ENCODE assay signal across 21 cellular contexts in the genomic region with DNA sequence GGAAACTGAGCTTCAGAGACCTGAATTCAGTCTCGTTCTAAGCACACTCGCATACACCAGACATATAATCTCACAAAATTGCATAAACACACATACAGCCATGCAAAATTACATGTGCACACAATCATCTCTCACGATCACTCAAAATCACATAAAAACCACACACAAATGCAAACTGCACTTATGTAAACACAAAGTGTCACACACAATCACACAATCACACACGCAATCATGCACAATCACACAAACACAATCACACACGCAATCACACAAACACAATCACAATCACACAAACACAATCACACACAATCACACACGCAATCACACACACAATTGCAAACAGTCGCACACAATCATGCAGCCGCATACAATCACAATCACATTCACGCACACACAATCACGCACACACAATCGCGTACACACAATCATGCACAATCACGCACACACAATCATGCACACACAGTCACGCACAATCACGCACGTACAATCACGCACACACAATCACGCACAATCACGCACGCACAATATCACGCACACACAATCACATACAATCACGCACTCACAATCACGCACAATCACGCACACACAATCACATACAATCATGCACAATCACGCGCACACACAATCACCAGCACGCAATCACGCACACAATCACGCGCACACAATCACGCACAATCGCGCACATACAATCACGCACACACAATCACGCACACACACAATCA. TPM values are rescaled to one million over a fixed set of nuclear protein-coding genes. Genes with fewer than 3 reads are reported as not detected.
DNase-seq lines count a peak whose midpoint lies in the region; FAIRE-seq and TF ChIP-seq lines count a peak whose summit lies in the region.
"Had no signal": no experiment of that assay in that cellular context is flagged by ENCODE, and none has a peak within 500 bp of the region (broad histone marks: within the 10 kb centered on the region; RNA-seq: fewer than 3 reads in every experiment).

No MANE protein-coding gene starts in this region.

- H4K91ac ChIP-seq in H9 (ENCODE audit: insufficient read length, low read depth, low read length) (no peak overlapping the region), mesenchymal stem cell (ENCODE audit: low read length) (peak overlapping the region; percentile 54)

- intact Hi-C loops in stomach (cut with DNase I; ENCODE audit: low total_unique reads) = no loop called here

- no peaks in the 10 kb centered on the region for H3K4me1 ChIP-seq in H9 (ENCODE audit: insufficient read depth, low read length)
- H3K4me1 ChIP-seq in astrocyte (ENCODE audit: insufficient read depth, low read length) = no peaks in the 10 kb centered on the region
- peaks cover 1% of the 10 kb centered on the region for H3K4me1 ChIP-seq in mesenchymal stem cell (ENCODE audit: control insufficient read depth, insufficient read depth, low read depth, low read length)
- peaks cover 0 to 10% (median 3%) of the 10 kb centered on the region in 4 donors for H3K4me1 ChIP-seq in stomach
- H3K4me1 ChIP-seq: A549, Caco-2 had no signal

- H3K4me3 Mint-ChIP-seq in H9 = peak overlapping the region in 1 of 2 experiments; percentile 4; a peak in 1 of 5 replicates
- no peak overlapping the region for H3K4me3 Mint-ChIP-seq in astrocyte (ENCODE audit: unreplicated experiment)
- no peak overlapping the region for H3K4me3 Mint-ChIP-seq in progenitor cell of endocrine pancreas (ENCODE audit: low read depth)
- H3K4me3 Mint-ChIP-seq: CD4-positive, alpha-beta T cell had no signal

- H2BK12ac ChIP-seq in H9 (ENCODE audit: insufficient read length, low read depth, low read length) (no peak overlapping the region), mesenchymal stem cell (ENCODE audit: low read length in 2 of 2) (peak overlapping the region in 1 of 2 experiments; percentile 7)

- H3K14ac ChIP-seq in H9 (ENCODE audit: insufficient read depth, low read length) (no peak overlapping the region), mesenchymal stem cell (ENCODE audit: low read length in 2 of 2) (no peak overlapping the region)

- FAIRE-seq in astrocyte (lab: Jason Lieb, UNC) = no peak
- FAIRE-seq: A549, G401.6 had no signal

- no peak for TF ChIP-seq POLR2A in stomach (IDR thresholded peaks at IDR 0.05)

- H3K56ac ChIP-seq in H9 (ENCODE audit: insufficient read length, low read depth, low read length) = no peak overlapping the region

- H2BK120ac ChIP-seq in H9 (ENCODE audit: low read depth, low read length, poor library complexity, severe bottlenecking) = no peak overlapping the region
- no peak overlapping the region for H2BK120ac ChIP-seq in mesenchymal stem cell (ENCODE audit: low read depth, low read length)

- H3K79me1 ChIP-seq in H9 (ENCODE audit: insufficient read depth, low read depth, low read length, poor library complexity, severe bottlenecking) = no peaks in the 10 kb centered on the region
- H3K79me1 ChIP-seq in mesenchymal stem cell (replicated peaks; ENCODE audit: low read length, poor library complexity, severe bottlenecking) = no peaks in the 10 kb centered on the region

- no peak overlapping the region; a peak in 2 of 7 replicates for H3K27ac Mint-ChIP-seq in H9
- H3K27ac Mint-ChIP-seq in astrocyte (ENCODE audit: unreplicated experiment) = peak overlapping the region; percentile 50
- peak overlapping the region; percentile 9 for H3K27ac Mint-ChIP-seq in progenitor cell of endocrine pancreas
- H3K27ac Mint-ChIP-seq: CD4-positive, alpha-beta T cell had no signal

- TF ChIP-seq EP300 in stomach (IDR thresholded peaks at IDR 0.05) = no peak

- H2AK5ac ChIP-seq in H9 (ENCODE audit: insufficient read length, low read length) (no peak overlapping the region), mesenchymal stem cell (ENCODE audit: low read length, severe bottlenecking) (no peak overlapping the region)

- no peak overlapping the region for H3K27ac ChIP-seq in H9 (ENCODE audit: insufficient read length, low read depth, low read length)
- H3K27ac ChIP-seq in astrocyte (ENCODE audit: low read depth, low read length) = no peak overlapping the region
- no peak overlapping the region for H3K27ac ChIP-seq in mesenchymal stem cell (ENCODE audit: low read length, poor library complexity, severe bottlenecking)
- no peak overlapping the region for H3K27ac ChIP-seq in stomach
- H3K27ac ChIP-seq: A549, KMS-11 had no signal

- no peaks in the 10 kb centered on the region for H3K36me3 ChIP-seq in astrocyte (ENCODE audit: insufficient read depth, low read length)
- no peaks in the 10 kb centered on the region for H3K36me3 ChIP-seq in mesenchymal stem cell (ENCODE audit: control insufficient read depth in 1 of 2, insufficient read depth in 2 of 2, low read depth in 1 of 2, low read length in 2 of 2)
- no peaks in the 10 kb centered on the region for H3K36me3 ChIP-seq in stomach

- peaks cover 5% of the 10 kb centered on the region for H3K27me3 Mint-ChIP-seq in H9 (ENCODE audit: low read depth)
- peaks cover 34% of the 10 kb centered on the region for H3K27me3 Mint-ChIP-seq in astrocyte (ENCODE audit: low read depth, unreplicated experiment)
- H3K27me3 Mint-ChIP-seq in progenitor cell of endocrine pancreas = peaks cover 11% of the 10 kb centered on the region

- H3K23ac ChIP-seq in H9 (ENCODE audit: insufficient read length, low read depth, low read length) (no peak overlapping the region), mesenchymal stem cell (ENCODE audit: low read length in 2 of 2) (no peak overlapping the region)

- peaks cover 4 to 8% of the 10 kb centered on the region in 2 experiments; a peak in 3 of 5 replicates for H3K9me3 Mint-ChIP-seq in H9
- H3K9me3 Mint-ChIP-seq in astrocyte (ENCODE audit: unreplicated experiment) = peaks cover 3% of the 10 kb centered on the region
- H3K9me3 Mint-ChIP-seq in progenitor cell of endocrine pancreas (ENCODE audit: low read depth) = peaks cover 4% of the 10 kb centered on the region
- H3K9me3 Mint-ChIP-seq: CD4-positive, alpha-beta T cell had no signal

- H4K8ac ChIP-seq in H9 (replicated peaks; ENCODE audit: insufficient read length, low read depth, low read length) (peak overlapping the region; percentile 10), mesenchymal stem cell (ENCODE audit: low read length) (no peak overlapping the region)

- DNase-seq in H9 (no peak), astrocyte (ENCODE audit: low read depth) (no peak), mesenchymal stem cell (no peak), progenitor cell of endocrine pancreas (ENCODE audit: low spot score, unreplicated experiment) (no peak), NCI-H226 (no peak), NCI-H82 treated with DMSO at 0.1 percent for 48 hours (lab: John Stamatoyannopoulos, UW; ENCODE audit: unreplicated experiment) (no peak), stomach (no peak)
- DNase-seq: Caco-2; CD4-positive, alpha-beta T cell; GOT3; MV-4-11; NCI-H1417; NCI-H187; NCI-H2107; NCI-H510A treated with DMSO at 0.1 percent for 48 hours; NCI-H774; OCI-M1; Right ventricle myocardium superior had no signal

- H2AFZ ChIP-seq in H9 (ENCODE audit: low read length) (no peak overlapping the region), astrocyte (ENCODE audit: low read depth, low read length) (no peak overlapping the region), mesenchymal stem cell (ENCODE audit: low read depth, low read length) (no peak overlapping the region)

- H3K9ac ChIP-seq in H9 (ENCODE audit: extremely low read depth, insufficient read length, low read length) (no peak overlapping the region), astrocyte (ENCODE audit: low read length) (no peak overlapping the region), mesenchymal stem cell (ENCODE audit: low read length) (no peak overlapping the region)
- H3K9ac ChIP-seq: KMS-11 had no signal

- H3K36me3 Mint-ChIP-seq in H9 (ENCODE audit: insufficient read depth in 1 of 3, low read depth in 3 of 3) (peaks cover 0 to 6% (median 2%) of the 10 kb centered on the region in 3 experiments; a peak in 2 of 7 replicates), astrocyte (ENCODE audit: low read depth, unreplicated experiment) (no peaks in the 10 kb centered on the region), progenitor cell of endocrine pancreas (ENCODE audit: insufficient read depth) (no peaks in the 10 kb centered on the region)

- 98% methylated on average over 32 of the region's 35 CpGs for WGBS in H9 (ENCODE audit: extremely low coverage, insufficient read length, low lambda C conversion rate)
- WGBS in mesenchymal stem cell = 92% methylated on average over 35 of the region's 35 CpGs
- WGBS in stomach, 5 donors = 89 to 92% (median 90%) methylated on average over 34 to 35 of the region's 35 CpGs

- no peaks in the 10 kb centered on the region for H3K23me2 ChIP-seq in H9 (ENCODE audit: insufficient read length, low read depth, low read length, poor library complexity, severe bottlenecking)

- no peaks in the 10 kb centered on the region for H4K20me1 ChIP-seq in H9 (ENCODE audit: control insufficient read depth, insufficient read depth, insufficient read length)
- no peaks in the 10 kb centered on the region for H4K20me1 ChIP-seq in astrocyte (ENCODE audit: insufficient read depth, low read length)

- H2BK5ac ChIP-seq in H9 (ENCODE audit: insufficient read length, low read length) = no peak overlapping the region
- H2BK5ac ChIP-seq in mesenchymal stem cell (ENCODE audit: low read depth, low read length, poor library complexity, severe bottlenecking) = no peak overlapping the region

- H3K27me3 ChIP-seq in H9 (ENCODE audit: insufficient read depth, low read length) (no peaks in the 10 kb centered on the region), astrocyte (ENCODE audit: insufficient read depth, low read length) (peaks cover 6% of the 10 kb centered on the region), mesenchymal stem cell (ENCODE audit: control insufficient read depth in 1 of 2, insufficient read depth in 1 of 2, low read length in 2 of 2) (peaks cover 4 to 44% of the 10 kb centered on the region in 2 experiments), stomach (no peaks in the 10 kb centered on the region)

- H3K9me3 ChIP-seq in H9 (ENCODE audit: control insufficient read depth, low read depth, low read length) (no peaks in the 10 kb centered on the region), astrocyte (ENCODE audit: insufficient read depth, low read depth, low read length) (peaks cover 5% of the 10 kb centered on the region), mesenchymal stem cell (ENCODE audit: control insufficient read depth, low read length) (no peaks in the 10 kb centered on the region), stomach (no peaks in the 10 kb centered on the region)
- H3K9me3 ChIP-seq: A549, Caco-2 had no signal

- no peak overlapping the region for H2BK20ac ChIP-seq in H9 (ENCODE audit: low read depth, low read length, poor library complexity, severe bottlenecking)

- H3K4ac ChIP-seq in H9 (ENCODE audit: low read depth, low read length) (no peak overlapping the region), mesenchymal stem cell (ENCODE audit: low read depth in 1 of 2, low read length in 2 of 2) (no peak overlapping the region)

- no peak for TF ChIP-seq CTCF in H9 (conservative IDR thresholded peaks at IDR 0.05)
- TF ChIP-seq CTCF in astrocyte (IDR thresholded peaks at IDR 0.05; ENCODE audit: insufficient read depth, low read depth, low read length) = no peak
- TF ChIP-seq CTCF in progenitor cell of endocrine pancreas (IDR thresholded peaks at IDR 0.05; ENCODE audit: unreplicated experiment) = no peak
- TF ChIP-seq CTCF in stomach (IDR thresholded peaks at IDR 0.05) = no peak

- H3K18ac ChIP-seq in H9 (ENCODE audit: insufficient read length, low read depth, low read length) = no peak overlapping the region
- H3K18ac ChIP-seq in mesenchymal stem cell (ENCODE audit: low read depth in 1 of 2, low read length in 2 of 2) = no peak overlapping the region

- H3T11ph ChIP-seq in H9 (ENCODE audit: low read length) = no peak overlapping the region

- H3K4me1 Mint-ChIP-seq in H9 (peaks cover 4 to 10% of the 10 kb centered on the region in 2 experiments; a peak in 3 of 4 replicates), astrocyte (ENCODE audit: low read depth, unreplicated experiment) (peaks cover 3% of the 10 kb centered on the region), progenitor cell of endocrine pancreas (ENCODE audit: low read depth) (peaks cover 3% of the 10 kb centered on the region)

- H4K5ac ChIP-seq in H9 (ENCODE audit: insufficient read length, low read depth, low read length) = peak overlapping the region; percentile 10

- H3K79me2 ChIP-seq in H9 (ENCODE audit: insufficient read depth, low read length) = no peaks in the 10 kb centered on the region
- H3K79me2 ChIP-seq in astrocyte (ENCODE audit: insufficient read depth, low read length) = no peaks in the 10 kb centered on the region

- H3K4me2 ChIP-seq in H9 (ENCODE audit: insufficient read depth, insufficient read length, low read length) (no peak overlapping the region), astrocyte (ENCODE audit: low read length) (no peak overlapping the region), mesenchymal stem cell (ENCODE audit: low read length, poor library complexity, severe bottlenecking) (no peak overlapping the region)
- H3K4me2 ChIP-seq: A549, KMS-11 had no signal

- no peak overlapping the region for H3K4me3 ChIP-seq in astrocyte (ENCODE audit: insufficient read depth, low read depth, low read length)
- H3K4me3 ChIP-seq in mesenchymal stem cell (ENCODE audit: insufficient read depth in 1 of 2, low read depth in 1 of 2, low read length in 2 of 2) = no peak overlapping the region
- H3K4me3 ChIP-seq in stomach = no peak overlapping the region
- H3K4me3 ChIP-seq: A549 had no signal

- no peak overlapping the region for H2BK15ac ChIP-seq in H9 (ENCODE audit: low read depth, low read length)
- no peak overlapping the region for H2BK15ac ChIP-seq in mesenchymal stem cell (ENCODE audit: low read depth, poor library complexity, severe bottlenecking)

RNA-seq across cellular contexts. Expression of gene ZDHHC7, which starts 45.7 kb away (rescaled TPM):
- total RNA-seq in H9 (2021) = 39.1 and 44.0 TPM in 2 replicates
- 56.2 and 59.2 TPM in 2 replicates for total RNA-seq in astrocyte
- 64.9 TPM for polyA plus RNA-seq in mesenchymal stem cell (2013, experiment 1 of 2)
- polyA plus RNA-seq in mesenchymal stem cell (2013, experiment 2 of 2) = 65.2 TPM
- 67.3 TPM in 2 replicates for total RNA-seq in progenitor cell of endocrine pancreas
- 100 to 1,000 TPM in 2 of 5 donors, 10 to 100 TPM in 3; 54.3 to 358 (median 58.1) TPM for total RNA-seq in stomach
- 10 to 100 TPM; 15.0 to 23.0 (median 15.4) TPM for polyA plus RNA-seq in stomach

Comparison
In these comparisons a context has a peak if more than half of its experiments do, and no peak if none do; other contexts are left out.
1. H3K27ac Mint-ChIP-seq: peak in astrocyte (single experiment) and progenitor cell of endocrine pancreas (single experiment); none in H9 (0 of 3).